In the genomic region with DNA sequence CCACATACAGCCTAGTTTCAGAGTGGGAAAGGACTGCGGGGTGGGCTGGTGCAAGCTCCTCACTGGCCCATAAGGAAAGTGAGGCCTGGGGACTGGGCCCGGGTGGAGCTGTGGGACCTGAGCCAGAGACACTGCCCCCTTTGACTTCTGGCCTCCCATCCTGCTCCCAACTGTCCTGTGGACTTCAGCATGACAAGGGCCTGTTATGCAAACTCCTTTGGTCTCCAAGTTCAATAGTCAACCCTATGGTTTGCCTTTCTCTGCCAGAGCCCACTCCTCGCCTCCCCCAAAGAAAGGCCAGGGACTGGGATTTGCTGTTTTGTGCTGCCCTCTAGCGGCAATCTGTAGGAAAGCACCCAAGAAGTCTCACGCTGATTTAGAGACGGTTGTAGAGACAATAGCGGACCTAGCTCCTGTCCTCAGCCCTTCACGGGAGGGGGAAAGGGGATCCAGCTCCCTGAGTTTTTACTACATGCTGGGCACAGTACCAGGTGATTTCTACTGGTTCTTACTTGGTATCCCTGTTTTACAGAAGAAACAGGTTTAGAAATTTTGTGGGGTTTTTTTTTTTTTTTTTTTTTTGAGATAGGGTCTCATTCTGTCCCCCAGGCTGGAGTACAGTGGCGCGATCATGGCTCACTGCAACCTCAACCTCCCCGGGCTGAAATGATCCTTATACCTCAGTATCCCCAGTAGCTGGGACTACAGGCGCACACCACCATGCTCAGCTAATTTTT, we compare ENCODE assay signal across 8 cellular contexts. TPM values are rescaled to one million over a fixed set of nuclear protein-coding genes. Genes with fewer than 3 reads are reported as not detected.
A peak's percentile ranks its signal among the peaks of the same experiment; 100 is the strongest.
DNase-seq lines count a peak whose midpoint lies in the region; ATAC-seq and TF ChIP-seq lines count a peak whose summit lies in the region.

No MANE protein-coding gene starts in this region.

- peak; percentile 84 for TF ChIP-seq CTCF in fibroblast of pulmonary artery (IDR thresholded peaks at IDR 0.05; ENCODE audit: low read length, missing control alignments)
- TF ChIP-seq CTCF in ovary (IDR thresholded peaks at IDR 0.05): peak; percentile 46 to 50 (median 47)

- H3K27ac ChIP-seq in ovary: no peak overlapping the region

- TF ChIP-seq EP300 in ovary (IDR thresholded peaks at IDR 0.05): no peak

- WGBS in ovary, 3 donors: 18 to 23% (median 22%) methylated on average over 12 of the region's 12 CpGs

- no peaks in the 10 kb centered on the region for H3K36me3 ChIP-seq in ovary

- no peak for TF ChIP-seq POLR2A in ovary (IDR thresholded peaks at IDR 0.05)

- H3K9me3 ChIP-seq in ovary: no peaks in the 10 kb centered on the region

- ATAC-seq in HG02884 (IDR thresholded peaks at IDR 0.05; ENCODE audit: unreplicated experiment): no peak
- ATAC-seq in HG03196 (IDR thresholded peaks at IDR 0.05; ENCODE audit: unreplicated experiment): no peak

- no peak overlapping the region for H3K4me3 ChIP-seq in fibroblast of pulmonary artery (replicated peaks; ENCODE audit: low read depth, low read length)
- H3K4me3 ChIP-seq in ovary: no peak overlapping the region

- H3K4me1 ChIP-seq in ovary (ENCODE audit: insufficient read depth): no peaks in the 10 kb centered on the region

- H3K27me3 ChIP-seq in ovary: peaks cover 3% of the 10 kb centered on the region

- DNase-seq in DMS79 treated with DMSO at 0.1 percent for 48 hours (lab: John Stamatoyannopoulos, UW): peak; percentile 86
- DNase-seq in LHCN-M2 (ENCODE audit: low read depth): peak; percentile 56
- DNase-seq in RKO (ENCODE audit: low spot score): peak; percentile 65
- DNase-seq in activated T-cell treated with anti-CD3 and anti-CD28 coated beads, Interleukin-2, amount 50 U/mL, for 48 hours: peak; percentile 80 to 82
- peak; percentile 80 for DNase-seq in fibroblast of pulmonary artery (ENCODE audit: low read depth)
- DNase-seq in ovary: peak in 4 of 5 donors; percentile 36 to 51 (median 47)

- intact Hi-C loops in ovary (cut with DNase I): loop anchor here in 1 of 4 donors (10.0 kb wide), 1 partner anchor 337 kb away; no protein-coding TSS in a partner anchor

RNA-seq across cellular contexts. Expression of a gene that starts 1.2 kb away (rescaled TPM):
- total RNA-seq in LHCN-M2 (2014; rRNA removed) (not detected in 2 replicates), ovary (under 1 TPM in 1 of 7 donors, not detected in 6; 0.15 TPM)
- polyA plus RNA-seq in LHCN-M2 (2012): 0.09 TPM
- polyA plus RNA-seq in ovary: not detected

RNA-seq across cellular contexts. Expression of a gene that starts 9.3 kb away (rescaled TPM):
- total RNA-seq in LHCN-M2 (2014; rRNA removed) (not detected in 2 replicates), ovary (not detected)
- not detected for polyA plus RNA-seq in LHCN-M2 (2012)
- polyA plus RNA-seq in ovary: not detected

RNA-seq across cellular contexts. Expression of a gene that starts 21.4 kb away (rescaled TPM):
- not detected in 2 replicates for total RNA-seq in LHCN-M2 (2014; rRNA removed)
- not detected for polyA plus RNA-seq in LHCN-M2 (2012)
- 1 to 10 TPM; 1.4 to 7.2 (median 4.7) TPM for total RNA-seq in ovary
- polyA plus RNA-seq in ovary: 1 to 10 TPM; 1.5 to 3.2 TPM

RNA-seq across cellular contexts. Expression of a gene that starts 33.3 kb away (rescaled TPM):
- total RNA-seq in LHCN-M2 (2014; rRNA removed): 2,146 and 2,472 TPM in 2 replicates
- polyA plus RNA-seq in LHCN-M2 (2012): 2,725 TPM
- 1,000 to 10,000 TPM in 1 of 7 donors, 100 to 1,000 TPM in 6; 395 to 1,259 (median 847) TPM for total RNA-seq in ovary
- polyA plus RNA-seq in ovary: 100 to 1,000 TPM; 252 to 522 TPM

RNA-seq across cellular contexts. Expression of a gene that starts 36.2 kb away (rescaled TPM):
- total RNA-seq in LHCN-M2 (2014; rRNA removed) (116 and 194 TPM in 2 replicates), ovary (10 to 100 TPM; 23.8 to 71.1 (median 55.5) TPM)
- polyA plus RNA-seq in LHCN-M2 (2012): 76.4 TPM
- polyA plus RNA-seq in ovary: 10 to 100 TPM; 38.8 to 81.6 TPM
